In the genomic region with DNA sequence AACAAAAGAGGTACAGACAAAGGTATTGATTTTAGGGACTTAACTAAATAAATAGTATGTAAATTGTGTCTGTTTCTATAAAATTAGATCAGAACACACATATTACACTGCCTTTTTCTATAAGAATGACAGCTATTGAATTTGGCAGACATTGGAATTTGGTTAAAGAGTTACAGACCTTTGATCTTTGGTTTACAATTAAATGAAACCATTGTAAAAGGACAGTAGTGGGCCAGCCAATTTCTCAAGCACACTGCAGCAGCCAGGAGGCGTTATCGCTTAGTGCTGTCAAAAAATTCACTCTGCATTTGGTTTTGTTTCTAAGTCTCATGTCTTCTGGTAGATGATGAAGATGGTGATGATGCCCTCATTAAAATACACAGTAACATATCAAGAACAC, we compare ENCODE assay signal across 20 cellular contexts.
DNase-seq lines count a peak whose midpoint lies in the region; ATAC-seq and TF ChIP-seq lines count a peak whose summit lies in the region.
"Had no signal": no experiment of that assay in that cellular context is flagged by ENCODE, and none has a peak within 500 bp of the region (broad histone marks: within the 10 kb centered on the region; RNA-seq: fewer than 3 reads in every experiment).

No MANE protein-coding gene starts in this region.

- H3K4me1 Mint-ChIP-seq in naive thymus-derived CD4-positive, alpha-beta T cell = no peaks in the 10 kb centered on the region
- H3K4me1 Mint-ChIP-seq: activated CD4-positive, alpha-beta T cell treated with anti-CD3 and anti-CD28 coated beads, Interleukin-2, amount 10 ng/mL, durations not matched to agents 24 days and 14 days; activated naive CD8-positive, alpha-beta T cell treated with anti-CD3 and anti-CD28 coated beads for 36 hours had no signal

- TF ChIP-seq CTCF in brain microvascular endothelial cell (IDR thresholded peaks at IDR 0.05; ENCODE audit: low read depth, low read length, missing control alignments) = peak; percentile 31
- TF ChIP-seq CTCF in right lobe of liver (IDR thresholded peaks at IDR 0.05) = peak; percentile 25 to 53 (median 44)
- TF ChIP-seq CTCF in adrenal gland (IDR thresholded peaks at IDR 0.05) = peak in 1 of 6 experiments; percentile 8

- H4K20me1 ChIP-seq in Karpas-422 (ENCODE audit: insufficient read depth, low read depth, low read length) = no peaks in the 10 kb centered on the region

- no peak overlapping the region for H3K9ac ChIP-seq in Karpas-422 (ENCODE audit: low read length)

- POLR2A ChIA-PET in naive thymus-derived CD4-positive, alpha-beta T cell (lab: Charles Lee) = no interaction called here

- no peak for TF ChIP-seq EP300 in Ishikawa (IDR thresholded peaks at IDR 0.05; ENCODE audit: borderline replicate concordance)

- in situ Hi-C loops in brain microvascular endothelial cell (cut with HindIII; ENCODE audit: low pct_ligation_motif_present, low sequenced_read_pairs) = no loop called here

- no peaks in the 10 kb centered on the region for H3K79me2 ChIP-seq in Karpas-422 (ENCODE audit: low read length)

- no peak overlapping the region for H3K4me2 ChIP-seq in Karpas-422 (ENCODE audit: low read depth, low read length, poor library complexity, severe bottlenecking)

- H3K27me3 ChIP-seq in brain microvascular endothelial cell (replicated peaks) (no peaks in the 10 kb centered on the region), right lobe of liver (no peaks in the 10 kb centered on the region), adrenal gland (no peaks in the 10 kb centered on the region), Karpas-422 (ENCODE audit: low read length) (no peaks in the 10 kb centered on the region)
- no peaks in the 10 kb centered on the region for H3K27me3 ChIP-seq in naive thymus-derived CD4-positive, alpha-beta T cell (ENCODE audit: control insufficient read depth in 2 of 2, insufficient read depth in 2 of 2, low read length in 2 of 2)

- no peaks in the 10 kb centered on the region for H3K9me2 ChIP-seq in Karpas-422 (replicated peaks; ENCODE audit: insufficient read depth, low read length)

- DNase-seq in COLO829 (ENCODE audit: low spot score) = peak; percentile 13
- DNase-seq in brain microvascular endothelial cell = no peak
- DNase-seq in right lobe of liver = peak in 1 of 3 donors; percentile 18
- DNase-seq in adrenal gland = no peak
- DNase-seq in NCI-H2196 treated with DMSO at 0.1 percent for 48 hours (lab: John Stamatoyannopoulos, UW; ENCODE audit: unreplicated experiment) = no peak
- no peak for DNase-seq in naive thymus-derived CD4-positive, alpha-beta T cell
- DNase-seq in Karpas-422 = no peak
- DNase-seq: activated CD4-positive, alpha-beta T cell treated with anti-CD3 and anti-CD28 coated beads, Interleukin-2, amount 10 ng/mL, durations not matched to agents 24 days and 14 days; activated naive CD8-positive, alpha-beta T cell treated with anti-CD3 and anti-CD28 coated beads for 36 hours; activated T-cell treated with anti-CD3 and anti-CD28 coated beads, Interleukin-2, amount 50 U/mL, for 1 hour; DMS153; hypothalamus; NCI-H187 treated with DMSO at 0.1 percent for 48 hours; NCI-H774 had no signal

- no peaks in the 10 kb centered on the region for H3K36me3 Mint-ChIP-seq in naive thymus-derived CD4-positive, alpha-beta T cell
- H3K36me3 Mint-ChIP-seq: activated naive CD8-positive, alpha-beta T cell treated with anti-CD3 and anti-CD28 coated beads for 36 hours had no signal

- TF ChIP-seq RAD21 in Ishikawa (IDR thresholded peaks at IDR 0.05; ENCODE audit: low read depth) = peak; percentile 11; the same call in 1 of the 2 replicates

- H3K27ac ChIP-seq in brain microvascular endothelial cell = no peak overlapping the region
- no peak overlapping the region for H3K27ac ChIP-seq in right lobe of liver
- H3K27ac ChIP-seq in adrenal gland = no peak overlapping the region
- H3K27ac ChIP-seq in naive thymus-derived CD4-positive, alpha-beta T cell (ENCODE audit: low read depth, low read length) = no peak overlapping the region
- no peak overlapping the region for H3K27ac ChIP-seq in Karpas-422 (ENCODE audit: low read length)
- H3K27ac ChIP-seq: HL-60, RWPE1 had no signal

- H3K27ac Mint-ChIP-seq in naive thymus-derived CD4-positive, alpha-beta T cell = no peak overlapping the region
- H3K27ac Mint-ChIP-seq: activated CD4-positive, alpha-beta T cell treated with anti-CD3 and anti-CD28 coated beads, Interleukin-2, amount 10 ng/mL, durations not matched to agents 24 days and 14 days; activated naive CD8-positive, alpha-beta T cell treated with anti-CD3 and anti-CD28 coated beads for 36 hours; stimulated activated naive CD8-positive, alpha-beta T cell treated with anti-CD3 and anti-CD28 coated beads, Interleukin-15, Interleukin-2, amounts not matched to agents 100 ng/mL and 50 ng/mL, for 24 hours had no signal

- peak; percentile 56 to 91 (median 84) for ATAC-seq in right lobe of liver
- no peak for ATAC-seq in naive thymus-derived CD4-positive, alpha-beta T cell
- ATAC-seq: esophagus mucosa had no signal

- H3K9me3 Mint-ChIP-seq in naive thymus-derived CD4-positive, alpha-beta T cell = no peaks in the 10 kb centered on the region
- H3K9me3 Mint-ChIP-seq: activated CD4-positive, alpha-beta T cell treated with anti-CD3 and anti-CD28 coated beads, Interleukin-2, amount 10 ng/mL, durations not matched to agents 24 days and 14 days; activated naive CD8-positive, alpha-beta T cell treated with anti-CD3 and anti-CD28 coated beads for 36 hours; stimulated activated naive CD8-positive, alpha-beta T cell treated with anti-CD3 and anti-CD28 coated beads, Interleukin-15, Interleukin-2, amounts not matched to agents 100 ng/mL and 50 ng/mL, for 24 hours had no signal

- TF ChIP-seq POLR2A in right lobe of liver (IDR thresholded peaks at IDR 0.05) (no peak), adrenal gland (IDR thresholded peaks at IDR 0.05) (no peak)

- WGBS in right lobe of liver (ENCODE audit: insufficient coverage, low coverage, low lambda C conversion rate, missing lambda C conversion rate) = 6% methylated on average over 2 of the region's 2 CpGs
- WGBS in adrenal gland, 4 donors = 74 to 86% (median 80%) methylated on average over 2 of the region's 2 CpGs

- CTCF ChIA-PET in naive thymus-derived CD4-positive, alpha-beta T cell (lab: Charles Lee) = no interaction called here

- no peaks in the 10 kb centered on the region for H3K9me3 ChIP-seq in right lobe of liver
- H3K9me3 ChIP-seq in adrenal gland (replicated peaks in 1 of 3) = no peaks in the 10 kb centered on the region
- H3K9me3 ChIP-seq in naive thymus-derived CD4-positive, alpha-beta T cell (ENCODE audit: control insufficient read depth in 2 of 3, low read length in 3 of 3) = no peaks in the 10 kb centered on the region
- H3K9me3 ChIP-seq in Karpas-422 (ENCODE audit: low read length) = peaks cover 20% of the 10 kb centered on the region; the same call in 1 of the 2 replicates

- H3K4me3 ChIP-seq in brain microvascular endothelial cell (ENCODE audit: low read depth, low read length) (no peak overlapping the region), right lobe of liver (no peak overlapping the region), adrenal gland (no peak overlapping the region), Karpas-422 (ENCODE audit: low read length) (no peak overlapping the region)
- H3K4me3 ChIP-seq in naive thymus-derived CD4-positive, alpha-beta T cell (ENCODE audit: low read length) = no peak overlapping the region
- H3K4me3 ChIP-seq: lung had no signal

- H3K4me1 ChIP-seq in right lobe of liver (peaks cover 0 to 3% (median 0%) of the 10 kb centered on the region in 4 donors), adrenal gland (replicated peaks in 1 of 2) (no peaks in the 10 kb centered on the region), Karpas-422 (ENCODE audit: low read length) (no peaks in the 10 kb centered on the region)
- H3K4me1 ChIP-seq in naive thymus-derived CD4-positive, alpha-beta T cell (ENCODE audit: control insufficient read depth in 2 of 2, insufficient read depth in 2 of 2, low read length in 2 of 2) = no peaks in the 10 kb centered on the region

- H2AFZ ChIP-seq in Karpas-422 (ENCODE audit: low read length) = no peak overlapping the region

- no peak overlapping the region for H3K4me3 Mint-ChIP-seq in naive thymus-derived CD4-positive, alpha-beta T cell
- H3K4me3 Mint-ChIP-seq: activated CD4-positive, alpha-beta T cell treated with anti-CD3 and anti-CD28 coated beads, Interleukin-2, amount 10 ng/mL, durations not matched to agents 24 days and 14 days; activated naive CD8-positive, alpha-beta T cell treated with anti-CD3 and anti-CD28 coated beads for 36 hours; stimulated activated naive CD8-positive, alpha-beta T cell treated with anti-CD3 and anti-CD28 coated beads, Interleukin-15, Interleukin-2, amounts not matched to agents 100 ng/mL and 50 ng/mL, for 24 hours had no signal

- H3K27me3 Mint-ChIP-seq in naive thymus-derived CD4-positive, alpha-beta T cell = peaks cover 5 to 13% (median 7%) of the 10 kb centered on the region in 5 donors

- no peaks in the 10 kb centered on the region for H3K36me3 ChIP-seq in brain microvascular endothelial cell (replicated peaks)
- H3K36me3 ChIP-seq in right lobe of liver = no peaks in the 10 kb centered on the region
- H3K36me3 ChIP-seq in adrenal gland (replicated peaks in 1 of 2) = no peaks in the 10 kb centered on the region
- no peaks in the 10 kb centered on the region for H3K36me3 ChIP-seq in naive thymus-derived CD4-positive, alpha-beta T cell (ENCODE audit: control insufficient read depth in 2 of 3, insufficient read depth in 3 of 3, low read length in 3 of 3)
- no peaks in the 10 kb centered on the region for H3K36me3 ChIP-seq in Karpas-422 (ENCODE audit: insufficient read depth, low read length)

- intact Hi-C loops in right lobe of liver (cut with DNase I) (no loop called here), adrenal gland (cut with DNase I) (no loop called here)
- intact Hi-C loops in naive thymus-derived CD4-positive, alpha-beta T cell (cut with micrococcal nuclease) = no loop called here

TF ChIP-seq in Ishikawa, 13 proteins besides CTCF, POLR2A, EP300 and RAD21 (continues in another document):
- TF ChIP-seq YY1 (IDR thresholded peaks at IDR 0.05; ENCODE audit: low read depth) = no peak
- TF ChIP-seq TAF1 (IDR thresholded peaks at IDR 0.05; ENCODE audit: low read depth) = no peak
- TF ChIP-seq, protein P1, sequence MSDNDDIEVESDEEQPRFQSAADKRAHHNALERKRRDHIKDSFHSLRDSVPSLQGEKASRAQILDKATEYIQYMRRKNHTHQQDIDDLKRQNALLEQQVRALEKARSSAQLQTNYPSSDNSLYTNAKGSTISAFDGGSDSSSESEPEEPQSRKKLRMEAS (IDR thresholded peaks at IDR 0.05) = no peak
- no peak for TF ChIP-seq TCF12 (IDR thresholded peaks at IDR 0.05; ENCODE audit: low read depth)
- no peak for TF ChIP-seq EGR1 (IDR thresholded peaks at IDR 0.05)
